In the genomic region with DNA sequence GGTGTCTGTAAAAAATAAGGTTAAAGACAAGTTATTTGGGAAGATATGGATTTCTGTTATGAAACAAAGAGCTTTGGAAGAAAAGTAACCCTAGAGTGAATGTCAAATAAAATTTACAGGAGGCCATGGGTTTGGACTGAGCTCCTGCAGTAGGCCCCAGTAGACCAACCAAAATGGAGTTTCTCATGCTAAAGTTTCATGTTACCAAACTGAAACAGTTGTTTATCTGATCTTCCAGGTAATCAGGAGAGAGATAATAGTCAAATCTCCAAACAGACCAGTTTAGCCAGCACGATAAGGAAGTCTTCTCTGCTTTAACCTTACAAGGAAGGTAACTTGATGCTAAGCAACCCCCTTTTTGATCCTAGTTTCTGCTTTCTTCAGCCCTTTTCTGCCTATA, we compare ENCODE assay signal across 22 cellular contexts.
DNase-seq lines count a peak whose midpoint lies in the region; ATAC-seq and TF ChIP-seq lines count a peak whose summit lies in the region.
"Had no signal": no experiment of that assay in that cellular context is flagged by ENCODE, and none has a peak within 500 bp of the region (broad histone marks: within the 10 kb centered on the region; RNA-seq: fewer than 3 reads in every experiment).

No MANE protein-coding gene starts in this region.

- H3K27ac Mint-ChIP-seq in GM23338 = no peak overlapping the region
- no peak overlapping the region for H3K27ac Mint-ChIP-seq in endodermal cell
- H3K27ac Mint-ChIP-seq: CD4-positive, alpha-beta memory T cell; H9 had no signal

- H3K79me2 ChIP-seq in GM23338 (replicated peaks; ENCODE audit: insufficient read depth) = no peaks in the 10 kb centered on the region
- H3K79me2 ChIP-seq in trophoblast cell (ENCODE audit: control insufficient read depth, insufficient read depth, low read length, poor library complexity) = no peaks in the 10 kb centered on the region

- H4K91ac ChIP-seq in trophoblast cell (ENCODE audit: low read depth, low read length) = no peak overlapping the region

- WGBS in endodermal cell (ENCODE audit: insufficient coverage in 1 of 2, insufficient read length in 1 of 2), 2 experiments = 0% methylated on average over 1 of the region's 1 CpG
- WGBS in trophoblast cell (ENCODE audit: extremely low coverage, insufficient coverage, insufficient read length) = no CpG with 5 or more reads among the region's 1 CpG

- H3F3A ChIP-seq in GM23338 (replicated peaks; ENCODE audit: low read depth) = no peaks in the 10 kb centered on the region

- TF ChIP-seq CTCF in GM23338 (conservative IDR thresholded peaks at IDR 0.05; ENCODE audit: low read depth in 2 of 2) (no peak), endodermal cell (conservative IDR thresholded peaks at IDR 0.05) (no peak)

- H3K4me3 Mint-ChIP-seq in GM23338 (no peak overlapping the region), endodermal cell (no peak overlapping the region)
- H3K4me3 Mint-ChIP-seq: CD4-positive, alpha-beta memory T cell; H9 had no signal

- H3K9me3 Mint-ChIP-seq in GM23338 (peaks cover 16% of the 10 kb centered on the region), endodermal cell (peaks cover 20% of the 10 kb centered on the region)

- H4K20me1 ChIP-seq in GM23338 (replicated peaks; ENCODE audit: insufficient read depth) = no peaks in the 10 kb centered on the region
- H4K20me1 ChIP-seq: BLaER1 treated with 17β-estradiol and CSF1 and Interleukin-3, amounts not matched to agents 10 nM and 100 nM had no signal

- H3K36me3 Mint-ChIP-seq in GM23338 (ENCODE audit: low read depth) = peaks cover 14% of the 10 kb centered on the region
- H3K36me3 Mint-ChIP-seq in endodermal cell (ENCODE audit: low read depth) = peaks cover 27% of the 10 kb centered on the region
- H3K36me3 Mint-ChIP-seq: CD4-positive, alpha-beta memory T cell had no signal

- no peak overlapping the region for H3K4me3 ChIP-seq in GM23338
- peak overlapping the region; percentile 56 for H3K4me3 ChIP-seq in endodermal cell (ENCODE audit: low read length)
- no peak overlapping the region for H3K4me3 ChIP-seq in trophoblast cell (ENCODE audit: low read depth, low read length)
- H3K4me3 ChIP-seq: A549; BLaER1 treated with 17β-estradiol and CSF1 and Interleukin-3, amounts not matched to agents 10 nM and 100 nM; GM23248 had no signal

- H3K27me3 ChIP-seq in GM23338 (ENCODE audit: insufficient read depth) (no peaks in the 10 kb centered on the region), endodermal cell (ENCODE audit: control insufficient read depth, insufficient read depth, low read length, poor library complexity, severe bottlenecking) (no peaks in the 10 kb centered on the region), trophoblast cell (ENCODE audit: insufficient read depth, low read length) (no peaks in the 10 kb centered on the region)
- H3K27me3 ChIP-seq: BE2C; BLaER1 treated with 17β-estradiol and CSF1 and Interleukin-3, amounts not matched to agents 10 nM and 100 nM had no signal

- H3K27ac ChIP-seq in GM23338 (ENCODE audit: low read depth) (no peak overlapping the region), endodermal cell (ENCODE audit: low read depth, low read length) (no peak overlapping the region), trophoblast cell (ENCODE audit: low read depth, low read length) (peak overlapping the region; percentile 28)
- H3K27ac ChIP-seq: A549; BLaER1 treated with 17β-estradiol and CSF1 and Interleukin-3, amounts not matched to agents 10 nM and 100 nM; GM23248 had no signal

- H2AK5ac ChIP-seq in trophoblast cell (ENCODE audit: low read length) = no peak overlapping the region

- no peak overlapping the region for H4K12ac ChIP-seq in trophoblast cell (ENCODE audit: low read depth, low read length)

- no peak overlapping the region for H3K14ac ChIP-seq in trophoblast cell (ENCODE audit: low read length)

- H3K36me3 ChIP-seq in GM23338 (ENCODE audit: insufficient read depth) (peaks cover 5% of the 10 kb centered on the region; the same call in 1 of the 2 replicates), endodermal cell (ENCODE audit: control insufficient read depth, insufficient read depth, low read length) (no peaks in the 10 kb centered on the region), trophoblast cell (ENCODE audit: control insufficient read depth in 1 of 2, insufficient read depth in 2 of 2, low read length in 2 of 2) (no peaks in the 10 kb centered on the region)
- H3K36me3 ChIP-seq: BE2C; BLaER1 treated with 17β-estradiol and CSF1 and Interleukin-3, amounts not matched to agents 10 nM and 100 nM had no signal

- no peak overlapping the region for H3K4ac ChIP-seq in trophoblast cell (ENCODE audit: low read depth, low read length)

- H3K79me1 ChIP-seq in trophoblast cell (ENCODE audit: low read length) = peaks cover 2% of the 10 kb centered on the region

- no peak for DNase-seq in GM23338 (ENCODE audit: low spot score)
- DNase-seq in NCI-H526 treated with DMSO at 0.1 percent for 48 hours (lab: John Stamatoyannopoulos, UW) = peak; percentile 47
- no peak for DNase-seq in endodermal cell
- DNase-seq in trophoblast cell = peak in 1 of 2 donors; percentile 70
- no peak for DNase-seq in iPS-NIHi11 (ENCODE audit: low spot score)
- DNase-seq: 8988T; ACHN; AML-193; BE2C; Calu3; CD4-positive, alpha-beta memory T cell; COR-L47; DMS53; DMS79 treated with DMSO at 0.1 percent for 48 hours; GF-D8; GM23248; H9 had no signal

- H3K18ac ChIP-seq in trophoblast cell (ENCODE audit: low read length) = no peak overlapping the region

- H3K23ac ChIP-seq in trophoblast cell (ENCODE audit: low read length) = no peak overlapping the region

- ATAC-seq in GM23338 (no peak), GM21723 (IDR thresholded peaks at IDR 0.05; ENCODE audit: unreplicated experiment) (no peak), GM21360 (IDR thresholded peaks at IDR 0.05; ENCODE audit: unreplicated experiment) (no peak)
- ATAC-seq: A549, HCT116 had no signal

- H3K9ac ChIP-seq in endodermal cell (ENCODE audit: extremely low read depth, low read length, poor library complexity, severe bottlenecking) (no peak overlapping the region), trophoblast cell (ENCODE audit: low read length) (no peak overlapping the region)
- H3K9ac ChIP-seq: BLaER1 treated with 17β-estradiol and CSF1 and Interleukin-3, amounts not matched to agents 10 nM and 100 nM; GM23248 had no signal

- no peak overlapping the region for H2BK12ac ChIP-seq in trophoblast cell (ENCODE audit: low read length)

- H3K4me1 ChIP-seq in GM23338 (ENCODE audit: insufficient read depth) = no peaks in the 10 kb centered on the region
- peaks cover 13% of the 10 kb centered on the region for H3K4me1 ChIP-seq in endodermal cell (ENCODE audit: control insufficient read depth, insufficient read depth, low read length)
- peaks cover 0 to 4% of the 10 kb centered on the region in 2 experiments for H3K4me1 ChIP-seq in trophoblast cell (ENCODE audit: control insufficient read depth in 1 of 2, insufficient read depth in 2 of 2, low read length in 2 of 2)
- H3K4me1 ChIP-seq: A549; BLaER1 treated with 17β-estradiol and CSF1 and Interleukin-3, amounts not matched to agents 10 nM and 100 nM had no signal

- no peak overlapping the region for H2BK120ac ChIP-seq in trophoblast cell (ENCODE audit: insufficient read depth, low read length, poor library complexity)

- no peak overlapping the region for H4K8ac ChIP-seq in trophoblast cell (ENCODE audit: low read depth, low read length)

- no peaks in the 10 kb centered on the region for H3K27me3 Mint-ChIP-seq in GM23338 (ENCODE audit: insufficient read depth, low read depth, poor library complexity)
- H3K27me3 Mint-ChIP-seq in endodermal cell (ENCODE audit: insufficient read depth) = no peaks in the 10 kb centered on the region

- H3K4me2 ChIP-seq in GM23338 = no peak overlapping the region
- H3K4me2 ChIP-seq in trophoblast cell (ENCODE audit: low read length) = no peak overlapping the region
- H3K4me2 ChIP-seq: A549; BLaER1 treated with 17β-estradiol and CSF1 and Interleukin-3, amounts not matched to agents 10 nM and 100 nM had no signal

- no peak overlapping the region for H2BK5ac ChIP-seq in trophoblast cell (ENCODE audit: low read depth, low read length, poor library complexity)

- H3K4me1 Mint-ChIP-seq in GM23338 (no peaks in the 10 kb centered on the region), endodermal cell (peaks cover 12% of the 10 kb centered on the region)
- H3K4me1 Mint-ChIP-seq: CD4-positive, alpha-beta memory T cell had no signal

- peaks cover 22% of the 10 kb centered on the region for H3K9me2 ChIP-seq in GM23338 (ENCODE audit: insufficient read depth)

- H2AFZ ChIP-seq in GM23338 (peak overlapping the region; percentile 29; the same call in 1 of the 2 replicates), trophoblast cell (ENCODE audit: insufficient read depth, low read length, poor library complexity) (no peak overlapping the region)
- H2AFZ ChIP-seq: GM23248 had no signal

- H3K9me3 ChIP-seq in endodermal cell (ENCODE audit: control insufficient read depth, low read length) = peaks cover 20% of the 10 kb centered on the region
- H3K9me3 ChIP-seq in trophoblast cell (ENCODE audit: insufficient read depth, low read depth, low read length) = peaks cover 2% of the 10 kb centered on the region
- H3K9me3 ChIP-seq: BE2C had no signal
